Comparison of ENCODE assay signal across 13 cellular contexts in the genomic region with DNA sequence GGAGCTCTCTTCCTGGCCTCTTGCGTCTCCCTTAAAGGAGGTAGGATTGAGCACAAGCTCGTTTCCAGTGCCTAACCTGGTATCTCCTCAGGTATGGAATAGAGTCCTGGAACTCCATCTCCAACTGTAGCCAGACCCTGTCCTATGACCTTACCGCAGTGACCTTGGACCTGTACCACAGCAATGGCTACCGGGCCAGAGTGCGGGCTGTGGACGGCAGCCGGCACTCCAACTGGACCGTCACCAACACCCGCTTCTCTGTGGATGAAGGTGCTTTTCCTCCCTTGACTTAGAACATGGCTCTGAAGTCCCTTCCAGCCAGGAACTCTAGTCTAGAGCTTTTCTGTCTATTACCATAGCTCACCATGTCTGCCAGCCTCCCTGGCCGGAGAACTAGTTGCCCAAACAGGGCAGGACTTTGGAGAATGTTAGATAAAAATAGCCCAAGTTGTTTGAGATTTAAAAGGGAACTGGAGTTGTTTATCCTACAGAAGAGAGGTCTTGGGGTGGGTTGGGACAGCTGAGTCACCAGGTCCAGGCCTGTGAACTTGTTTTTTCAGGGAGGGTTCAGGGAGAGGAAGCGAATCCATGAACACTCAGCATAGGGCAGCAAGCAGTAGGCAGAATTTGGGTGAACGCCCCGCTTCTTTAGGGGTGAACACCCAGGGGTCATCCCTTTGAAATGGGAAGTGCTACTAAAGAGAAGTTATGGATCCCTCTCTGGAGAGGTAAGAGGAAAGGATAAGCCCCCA. TPM values are rescaled to one million over a fixed set of nuclear protein-coding genes. Genes with fewer than 3 reads are reported as not detected.
DNase-seq lines count a peak whose midpoint lies in the region; FAIRE-seq and TF ChIP-seq lines count a peak whose summit lies in the region.
"Had no signal": no experiment of that assay in that cellular context is flagged by ENCODE, and none has a peak within 500 bp of the region (broad histone marks: within the 10 kb centered on the region; RNA-seq: fewer than 3 reads in every experiment).

No MANE protein-coding gene starts in this region.

- H3K4me3 Mint-ChIP-seq in activated naive CD4-positive, alpha-beta T cell treated with anti-CD3 and anti-CD28 coated beads for 36 hours, result peak overlapping the region; percentile 8

- CTCF ChIA-PET in activated naive CD4-positive, alpha-beta T cell treated with anti-CD3 and anti-CD28 coated beads for 36 hours (lab: Charles Lee), result interaction anchor here (0.9 to 5.1 kb wide), 3 partner anchors 8 to 43 kb away, joined by 3 to 32 read pairs (median 28); no protein-coding TSS in a partner anchor

- no peaks in the 10 kb centered on the region for H3K27me3 Mint-ChIP-seq in activated naive CD4-positive, alpha-beta T cell treated with anti-CD3 and anti-CD28 coated beads for 36 hours (ENCODE audit: low read depth)

- H3K27me3 ChIP-seq in mononuclear cell (ENCODE audit: insufficient read depth, low read length), result no peaks in the 10 kb centered on the region
- peaks cover 10% of the 10 kb centered on the region for H3K27me3 ChIP-seq in transverse colon

- no peaks in the 10 kb centered on the region for H3K9me3 Mint-ChIP-seq in activated naive CD4-positive, alpha-beta T cell treated with anti-CD3 and anti-CD28 coated beads for 36 hours

- TF ChIP-seq CTCF in transverse colon (IDR thresholded peaks at IDR 0.05) (no peak), foreskin fibroblast (IDR thresholded peaks at IDR 0.05; ENCODE audit: low read depth, low read length) (no peak)

- 90 to 95% methylated on average over 6 to 13 of the region's 13 CpGs for WGBS in transverse colon (ENCODE audit: low coverage in 1 of 2), 2 donors

- TF ChIP-seq POLR2A in transverse colon (IDR thresholded peaks at IDR 0.05), result peak; percentile 17

- no peaks in the 10 kb centered on the region for H3K36me3 ChIP-seq in transverse colon
- H3K36me3 ChIP-seq: WERI-Rb-1 had no signal

- no peak for TF ChIP-seq EP300 in transverse colon (IDR thresholded peaks at IDR 0.05; ENCODE audit: low read depth)

- peak overlapping the region; percentile 24 for H3K27ac Mint-ChIP-seq in activated naive CD4-positive, alpha-beta T cell treated with anti-CD3 and anti-CD28 coated beads for 36 hours

- peaks cover 78% of the 10 kb centered on the region for H3K4me1 Mint-ChIP-seq in activated naive CD4-positive, alpha-beta T cell treated with anti-CD3 and anti-CD28 coated beads for 36 hours (ENCODE audit: low read depth)

- H3K4me3 ChIP-seq in mononuclear cell (ENCODE audit: low read length) (peak overlapping the region; percentile 96), transverse colon (peak overlapping the region in 2 of 4 donors; percentile 50), foreskin fibroblast (ENCODE audit: low read depth in 1 of 2, low read length in 2 of 2) (no peak overlapping the region)

- peaks cover 31% of the 10 kb centered on the region for H3K36me3 Mint-ChIP-seq in activated naive CD4-positive, alpha-beta T cell treated with anti-CD3 and anti-CD28 coated beads for 36 hours (ENCODE audit: low read depth)

- H3K27ac ChIP-seq in caudate nucleus (ENCODE audit: low read depth, low read length), result peak overlapping the region; percentile 48
- peak overlapping the region; percentile 72 to 86 (median 76) for H3K27ac ChIP-seq in transverse colon
- H3K27ac ChIP-seq: epithelial cell of prostate, WERI-Rb-1 had no signal

- intact Hi-C loops in activated naive CD4-positive, alpha-beta T cell treated with anti-CD3 and anti-CD28 coated beads for 36 hours (cut with micrococcal nuclease), result loop anchor here (5.0 kb wide), 3 partner anchors 413 to 1137 kb away; a partner anchor contains a TSS
- intact Hi-C loops in transverse colon (cut with DNase I; ENCODE audit: low total_unique reads), result no loop called here

- in situ Hi-C loops in transverse colon (cut with MboI; ENCODE audit: low pct_ligation_motif_present in 1 of 4, low pct_unique_long_range_greater_than_20kb in 1 of 4, low sequenced_read_pairs in 3 of 4), result no loop called here

- no peaks in the 10 kb centered on the region for H3K9me3 ChIP-seq in mononuclear cell (ENCODE audit: low read depth, low read length)
- no peaks in the 10 kb centered on the region for H3K9me3 ChIP-seq in transverse colon

- DNase-seq in activated naive CD4-positive, alpha-beta T cell treated with anti-CD3 and anti-CD28 coated beads for 36 hours, result no peak
- DNase-seq in activated naive CD4-positive, alpha-beta T cell treated with anti-CD3 and anti-CD28 coated beads, Interleukin-2, amount 50 U/mL, for 16 hours, result no peak
- DNase-seq in caudate nucleus (lab: John Stamatoyannopoulos, UW) (no peak), transverse colon (no peak), GM19239 (ENCODE audit: insufficient read length, low spot score) (no peak), foreskin fibroblast (no peak)
- DNase-seq in activated CD4-positive, CD25-positive, alpha-beta regulatory T cell (lab: John Stamatoyannopoulos, UW), result no peak
- DNase-seq: GF-D8, NCI-H2029 treated with DMSO at 0.1 percent for 48 hours, OCI-M1, WERI-Rb-1 had no signal

- FAIRE-seq in GM19239 (lab: Jason Lieb, UNC), result no peak

- H3K4me1 ChIP-seq in mononuclear cell (ENCODE audit: insufficient read depth, low read length) (peaks cover 81% of the 10 kb centered on the region), transverse colon (peaks cover 0 to 18% (median 10%) of the 10 kb centered on the region in 4 donors)

RNA-seq across cellular contexts. Expression of a gene that starts 3.3 kb away (rescaled TPM):
- total RNA-seq in activated naive CD4-positive, alpha-beta T cell treated with anti-CD3 and anti-CD28 coated beads for 36 hours, result 10 to 100 TPM; 11.3 to 16.1 TPM
- total RNA-seq in mononuclear cell, result 314 TPM
- total RNA-seq in transverse colon, result 10 to 100 TPM in 3 of 4 donors, 1 to 10 TPM in 1; 2.8 to 25.4 (median 18.4) TPM

Comparison
In these comparisons a context has a peak if more than half of its experiments do, and no peak if none do; other contexts are left out.
1. RNA of a gene that starts 3.3 kb away (total RNA-seq): 314 TPM in mononuclear cell (single experiment); 2.8 to 25.4 TPM in transverse colon and 11.3 to 16.1 TPM in activated naive CD4-positive, alpha-beta T cell treated with anti-CD3 and anti-CD28 coated beads for 36 hours; every median in the first group is over 10 times any median in the second.